ENCODE assay signal across 8 cellular contexts in the genomic region with DNA sequence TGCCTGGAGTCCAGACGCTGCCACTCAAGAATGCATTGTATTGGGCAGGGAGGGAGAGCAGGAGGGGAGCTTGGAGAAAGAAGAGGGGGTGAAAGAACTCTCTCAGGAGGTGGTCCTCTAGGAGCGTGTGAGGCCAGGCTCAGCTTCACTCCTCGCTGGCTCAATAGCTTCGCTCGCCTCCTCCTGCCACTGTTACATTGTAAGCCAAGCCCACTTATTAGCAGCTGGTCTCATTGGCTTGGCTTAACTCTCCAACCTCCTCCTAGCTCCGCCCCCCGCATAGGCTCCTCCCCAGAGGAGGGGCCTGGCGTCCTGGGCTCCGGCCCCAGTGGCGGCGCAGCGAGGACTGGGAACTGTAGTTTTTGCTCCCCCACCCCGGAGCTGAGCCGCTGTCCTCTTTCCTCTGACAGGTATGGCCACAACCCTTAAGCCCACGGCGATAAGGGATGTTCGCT. TPM values are rescaled to one million over a fixed set of nuclear protein-coding genes. Genes with fewer than 3 reads are reported as not detected.
DNase-seq lines count a peak whose midpoint lies in the region; ATAC-seq and TF ChIP-seq lines count a peak whose summit lies in the region.

A gene (minus strand): TSS at position 165 of the 455 bp plus-strand sequence. CDS start 317 bp downstream, outside the sequence.

- peak; percentile 87 for ATAC-seq in HG02798 (IDR thresholded peaks at IDR 0.05; ENCODE audit: poor library complexity, unreplicated experiment)
- peak; percentile 99 for ATAC-seq in T-helper 17 cell

- DNase-seq in GM13976 (ENCODE audit: low spot score) (peak; percentile 98), NCI-H1436 treated with DMSO at 0.1 percent for 48 hours (lab: John Stamatoyannopoulos, UW) (peak; percentile 70), T-helper 17 cell (peak; percentile 62 to 69 (median 68)), astrocyte of the hippocampus (ENCODE audit: low read depth, low spot score) (peak; percentile 96), hippocampal formation (lab: John Stamatoyannopoulos, UW) (peak; percentile 90 to 97), retinal pigment epithelial cell (ENCODE audit: low read depth) (peak; percentile 61), KG1 (lab: John Stamatoyannopoulos, UW) (no peak)

- peaks cover 4% of the 10 kb centered on the region for H3K36me3 Mint-ChIP-seq in T-helper 17 cell (ENCODE audit: low read depth)

- peaks cover 88% of the 10 kb centered on the region for H3K27me3 Mint-ChIP-seq in T-helper 17 cell

- H3K9me3 ChIP-seq in T-helper 17 cell (ENCODE audit: control insufficient read depth, low read length, poor library complexity, severe bottlenecking): no peaks in the 10 kb centered on the region

- TF ChIP-seq CTCF in GM13976 (IDR thresholded peaks at IDR 0.05; ENCODE audit: borderline replicate concordance, control extremely low read depth, extremely low read depth, insufficient read depth, missing control alignments): no peak
- no peak for TF ChIP-seq CTCF in retinal pigment epithelial cell (conservative IDR thresholded peaks at IDR 0.05; ENCODE audit: low read depth, low read length)

- in situ Hi-C loops in GM13976 (cut with MboI; ENCODE audit: low sequenced_read_pairs, unreplicated experiment): no loop called here

- peak within 1 kb of the TSS; percentile 57 for H3K27ac Mint-ChIP-seq in T-helper 17 cell

- peak within 1 kb of the TSS; percentile 20 for H3K4me3 ChIP-seq in retinal pigment epithelial cell (ENCODE audit: low read length)

- peak within 1 kb of the TSS; percentile 50 for H3K4me3 Mint-ChIP-seq in T-helper 17 cell

- peaks cover 21% of the 10 kb centered on the region for H3K4me1 Mint-ChIP-seq in T-helper 17 cell

RNA-seq across cellular contexts. Expression of the gene that starts here (rescaled TPM):
- under 1 TPM; 0.12 to 0.29 TPM for total RNA-seq in T-helper 17 cell

Comparison
In these comparisons a context has a peak if more than half of its experiments do, and no peak if none do; other contexts are left out.
1. Peak in DNase-seq and ATAC-seq in T-helper 17 cell; RNA of the gene not detected or under 1 TPM.